ENCODE assay signal across 1 cellular context in the genomic region with DNA sequence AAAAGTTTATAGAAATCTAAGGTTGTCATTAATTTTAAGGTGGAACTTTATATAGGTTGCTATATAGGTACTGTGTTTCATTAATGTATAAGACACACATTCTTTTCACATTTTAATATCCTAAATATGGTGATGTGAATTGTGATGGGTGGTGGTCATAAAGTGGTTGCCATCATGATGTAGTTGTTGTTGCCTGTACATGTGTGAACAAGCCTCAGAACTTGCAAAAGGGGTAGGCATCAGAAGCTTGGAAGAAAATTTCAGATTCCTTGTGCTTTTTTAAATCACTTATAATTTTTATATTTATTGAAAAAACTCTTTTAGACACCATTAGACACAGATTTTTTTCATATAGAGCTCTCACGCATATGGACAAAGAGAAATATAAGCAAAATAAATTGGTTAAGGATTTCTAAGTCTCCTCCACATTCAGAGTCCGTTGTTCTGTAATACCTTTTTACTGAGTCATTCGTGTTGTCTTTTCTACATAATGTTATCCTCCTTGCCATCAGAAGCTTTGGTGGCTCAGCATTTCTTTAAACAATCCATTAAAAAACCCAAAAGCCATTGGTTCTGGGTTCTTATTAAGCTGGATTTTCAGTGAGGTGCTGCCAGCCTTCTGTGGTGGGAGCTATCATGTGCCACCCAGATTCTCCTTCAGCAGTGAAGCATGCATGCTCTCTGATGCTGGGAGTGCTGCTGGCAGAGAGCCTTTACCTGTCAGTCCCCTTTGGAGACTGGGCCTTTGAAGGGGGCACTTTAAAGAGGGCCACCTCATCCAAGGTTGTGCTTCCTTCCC.
TF ChIP-seq lines count a peak whose summit lies in the region.

No MANE protein-coding gene starts in this region.

TF ChIP-seq in IMR-90, 13 proteins besides CTCF, POLR2A, EP300 and RAD21 (continued from another document):
- TF ChIP-seq, protein P1, sequence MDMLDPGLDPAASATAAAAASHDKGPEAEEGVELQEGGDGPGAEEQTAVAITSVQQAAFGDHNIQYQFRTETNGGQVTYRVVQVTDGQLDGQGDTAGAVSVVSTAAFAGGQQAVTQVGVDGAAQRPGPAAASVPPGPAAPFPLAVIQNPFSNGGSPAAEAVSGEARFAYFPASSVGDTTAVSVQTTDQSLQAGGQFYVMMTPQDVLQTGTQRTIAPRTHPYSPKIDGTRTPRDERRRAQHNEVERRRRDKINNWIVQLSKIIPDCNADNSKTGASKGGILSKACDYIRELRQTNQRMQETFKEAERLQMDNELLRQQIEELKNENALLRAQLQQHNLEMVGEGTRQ (IDR thresholded peaks at IDR 0.05; ENCODE audit: low read depth, low read length), result no peak
- no peak for TF ChIP-seq MXI1 (IDR thresholded peaks at IDR 0.05; ENCODE audit: borderline replicate concordance, low read depth, low read length)
